8 cellular contexts compared by ENCODE assay signal in genomic region chr17:44308320-44308818, GRCh38. TPM values are rescaled to one million over a fixed set of nuclear protein-coding genes. Genes with fewer than 3 reads are reported as not detected.
DNase-seq lines count a peak whose midpoint lies in the region; ATAC-seq and TF ChIP-seq lines count a peak whose summit lies in the region.

RUNDC3A (plus strand) TSS chr17:44308601; CDS start chr17:44308833, 232 bp downstream.

- H3K27ac ChIP-seq in esophagus muscularis mucosa (replicated peaks in 1 of 4): peak within 1 kb of the TSS; percentile 54 to 76 (median 68)

- H3K4me1 ChIP-seq in esophagus muscularis mucosa (peaks cover 16 to 25% (median 22%) of the 10 kb centered on the region in 4 donors), mucosa of stomach (ENCODE audit: control insufficient read depth, insufficient read depth, low read length) (peaks cover 6% of the 10 kb centered on the region)

- H3K27me3 ChIP-seq in esophagus muscularis mucosa: peaks cover 0 to 21% (median 0%) of the 10 kb centered on the region in 4 donors
- peaks cover 34% of the 10 kb centered on the region for H3K27me3 ChIP-seq in mucosa of stomach (ENCODE audit: control insufficient read depth, insufficient read depth, low read length)

- no peaks in the 10 kb centered on the region for H3K9me3 Mint-ChIP-seq in activated T-cell treated with anti-CD3 and anti-CD28 coated beads, Interleukin-2, amount 50 U/mL, for 72 hours

- peak within 1 kb of the TSS; percentile 63 to 70 for H3K4me3 Mint-ChIP-seq in activated T-cell treated with anti-CD3 and anti-CD28 coated beads, Interleukin-2, amount 50 U/mL, for 72 hours

- H3K27me3 Mint-ChIP-seq in activated T-cell treated with anti-CD3 and anti-CD28 coated beads, Interleukin-2, amount 50 U/mL, for 72 hours (ENCODE audit: low read depth): peaks cover 23% of the 10 kb centered on the region

- DNase-seq in COLO668 (lab: John Stamatoyannopoulos, UW; ENCODE audit: unreplicated experiment): peak; percentile 62
- peak; percentile 89 for DNase-seq in HuH-7.5 (ENCODE audit: low spot score)
- DNase-seq in OCI-M1 (lab: John Stamatoyannopoulos, UW): peak; percentile 79
- peak; percentile 87 to 88 for DNase-seq in activated T-cell treated with anti-CD3 and anti-CD28 coated beads, Interleukin-2, amount 50 U/mL, for 72 hours
- peak; percentile 95 for DNase-seq in esophagus muscularis mucosa (ENCODE audit: extremely low spot score)
- DNase-seq in stimulated activated CD8-positive, alpha-beta memory T cell treated with anti-CD3 and anti-CD28 coated beads, Interleukin-4, amount 100 ng/mL, for 1 hour (ENCODE audit: low read depth in 2 of 2, low spot score in 1 of 2): peak; percentile 62 to 76

- peak within 1 kb of the TSS; percentile 5 for H3K9ac ChIP-seq in mucosa of stomach (ENCODE audit: low read length)

- peak within 1 kb of the TSS; percentile 50 to 58 (median 57) for H3K4me3 ChIP-seq in esophagus muscularis mucosa
- no peak within 1 kb of the TSS for H3K4me3 ChIP-seq in mucosa of stomach (ENCODE audit: low read length)

- H3K27ac Mint-ChIP-seq in activated T-cell treated with anti-CD3 and anti-CD28 coated beads, Interleukin-2, amount 50 U/mL, for 72 hours: no peak within 1 kb of the TSS

- H3K36me3 ChIP-seq in esophagus muscularis mucosa: no peaks in the 10 kb centered on the region
- H3K36me3 ChIP-seq in mucosa of stomach (ENCODE audit: control insufficient read depth, insufficient read depth, low read length): no peaks in the 10 kb centered on the region

- no peak for TF ChIP-seq EP300 in esophagus muscularis mucosa (IDR thresholded peaks at IDR 0.05)

- peak; percentile 88 to 91 for ATAC-seq in activated T-cell treated with anti-CD3 and anti-CD28 coated beads, Interleukin-2, amount 50 U/mL, for 72 hours (replicated peaks in 1 of 2)
- ATAC-seq in GM18517 (IDR thresholded peaks at IDR 0.05; ENCODE audit: unreplicated experiment): no peak

- TF ChIP-seq CTCF in esophagus muscularis mucosa (IDR thresholded peaks at IDR 0.05): peak in 1 of 3 experiments; percentile 10

- intact Hi-C loops in esophagus muscularis mucosa (cut with DNase I): no loop called here

- peaks cover 6% of the 10 kb centered on the region for H3K4me1 Mint-ChIP-seq in activated T-cell treated with anti-CD3 and anti-CD28 coated beads, Interleukin-2, amount 50 U/mL, for 72 hours (ENCODE audit: low read depth)

- TF ChIP-seq POLR2A in esophagus muscularis mucosa (IDR thresholded peaks at IDR 0.05; ENCODE audit: low read depth): no peak

- 0% methylated on average over 14 of the region's 39 CpGs for WGBS in esophagus muscularis mucosa

- H3K36me3 Mint-ChIP-seq in activated T-cell treated with anti-CD3 and anti-CD28 coated beads, Interleukin-2, amount 50 U/mL, for 72 hours (ENCODE audit: insufficient read depth in 2 of 2): peaks cover 0 to 2% of the 10 kb centered on the region in 2 donors

- H3K9me3 ChIP-seq in esophagus muscularis mucosa (no peaks in the 10 kb centered on the region), mucosa of stomach (ENCODE audit: control insufficient read depth, low read length) (no peaks in the 10 kb centered on the region)

RNA-seq across cellular contexts. Expression of gene RUNDC3A, which starts in this region (rescaled TPM):
- total RNA-seq in activated T-cell treated with anti-CD3 and anti-CD28 coated beads, Interleukin-2, amount 50 U/mL, for 72 hours: 1 to 10 TPM in 1 of 2 donors, under 1 TPM in 1; 0.35 to 1.4 TPM
- 1 to 10 TPM in 3 of 4 donors, under 1 TPM in 1; 0.42 to 2.8 (median 1.7) TPM for total RNA-seq in esophagus muscularis mucosa
